In the genomic region with DNA sequence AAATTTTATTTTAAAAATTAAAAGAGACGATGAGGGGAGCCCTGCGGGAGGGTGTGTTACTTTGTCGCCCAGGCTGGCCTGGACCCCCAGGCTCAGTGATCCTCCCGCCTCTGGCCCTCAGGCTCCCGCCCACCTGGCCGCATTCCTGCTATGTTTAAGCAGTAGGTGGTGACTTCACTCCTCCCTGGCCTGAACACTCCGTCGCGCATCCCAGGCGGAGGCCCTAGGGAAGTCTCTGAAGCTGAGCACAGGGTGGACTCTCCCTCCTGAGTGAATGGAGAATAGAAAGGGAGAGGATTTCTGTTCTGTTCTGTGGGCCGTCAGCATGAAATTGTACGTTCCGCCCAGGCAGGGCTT, we compare ENCODE assay signal across 7 cellular contexts. TPM values are rescaled to one million over a fixed set of nuclear protein-coding genes. Genes with fewer than 3 reads are reported as not detected.
DNase-seq lines count a peak whose midpoint lies in the region; ATAC-seq and TF ChIP-seq lines count a peak whose summit lies in the region.
"Not testable (repeated sequence)": the region's sequence is repeated elsewhere in the genome, so short reads cannot be mapped to it uniquely, and the experiment has no call there.

No MANE protein-coding gene starts in this region.

- not testable (repeated sequence) for H3K36me3 Mint-ChIP-seq in glutamatergic neuron (ENCODE audit: unreplicated experiment)

- not testable (repeated sequence) for H3K9me3 Mint-ChIP-seq in glutamatergic neuron (ENCODE audit: unreplicated experiment)

- H3K27ac ChIP-seq in brain microvascular endothelial cell (peak overlapping the region; percentile 21), lung (ENCODE audit: low read depth in 1 of 2, low read length in 1 of 2) (peak overlapping the region; percentile 3 to 85)

- in situ Hi-C loops in brain microvascular endothelial cell (cut with HindIII; ENCODE audit: low pct_ligation_motif_present, low sequenced_read_pairs) = not testable (repeated sequence)

- peak overlapping the region; percentile 96 for H3K27ac Mint-ChIP-seq in glutamatergic neuron (ENCODE audit: unreplicated experiment)

- not testable (repeated sequence) for H3K27me3 Mint-ChIP-seq in glutamatergic neuron (ENCODE audit: unreplicated experiment)

- not testable (repeated sequence) for H3K4me1 Mint-ChIP-seq in glutamatergic neuron (ENCODE audit: low read depth, unreplicated experiment)

- peaks cover 0 to 29% of the 10 kb centered on the region in 2 donors for H3K9me3 ChIP-seq in lung (ENCODE audit: control insufficient read depth in 2 of 2, insufficient read depth in 1 of 2, low read length in 1 of 2)

- not testable (repeated sequence) for TF ChIP-seq CTCF in WI38 (IDR thresholded peaks at IDR 0.05; ENCODE audit: low read depth, low read length); brain microvascular endothelial cell (IDR thresholded peaks at IDR 0.05; ENCODE audit: low read depth, low read length, missing control alignments); glutamatergic neuron (IDR thresholded peaks at IDR 0.05; ENCODE audit: partially characterized antibody, unreplicated experiment); lung (IDR thresholded peaks at IDR 0.05; ENCODE audit: control extremely low read depth, extremely low read depth)

- not testable (repeated sequence) for H3K27me3 ChIP-seq in brain microvascular endothelial cell (replicated peaks); lung (ENCODE audit: control insufficient read depth, insufficient read depth)

- not testable (repeated sequence) for H3K4me1 ChIP-seq in lung (ENCODE audit: control insufficient read depth in 2 of 2, insufficient read depth in 2 of 2, low read length in 2 of 2)

- H3K4me3 ChIP-seq in GM08714 (ENCODE audit: low read length) = peak overlapping the region; percentile 81; the same call in 1 of the 2 replicates
- peak overlapping the region; percentile 93 for H3K4me3 ChIP-seq in WI38 (ENCODE audit: low read depth, low read length)
- peak overlapping the region; percentile 88 for H3K4me3 ChIP-seq in brain microvascular endothelial cell (ENCODE audit: low read depth, low read length)
- H3K4me3 ChIP-seq in lung = peak overlapping the region; percentile 55

- intact Hi-C loops in sciatic nerve (cut with DNase I) = not testable (repeated sequence)

- DNase-seq in NCI-H1092 treated with DMSO at 0.1 percent for 48 hours (lab: John Stamatoyannopoulos, UW) = peak; percentile 44
- DNase-seq in brain microvascular endothelial cell = not testable (repeated sequence)
- DNase-seq in glutamatergic neuron = peak; percentile 62
- DNase-seq in lung (ENCODE audit: low spot score) = peak; percentile 29
- peak; percentile 66 for DNase-seq in sciatic nerve (ENCODE audit: low spot score)

- peak overlapping the region; percentile 100 for H3K4me3 Mint-ChIP-seq in glutamatergic neuron (ENCODE audit: unreplicated experiment)

- ATAC-seq in lung (ENCODE audit: insufficient read depth, low FRiP score) = not testable (repeated sequence)
- peak; percentile 58 for ATAC-seq in sciatic nerve

- not testable (repeated sequence) for H3K36me3 ChIP-seq in brain microvascular endothelial cell (replicated peaks)
- peaks cover 0 to 13% of the 10 kb centered on the region in 2 donors for H3K36me3 ChIP-seq in lung (ENCODE audit: control insufficient read depth in 2 of 2, insufficient read depth in 2 of 2, low read length in 2 of 2)

- WGBS in lung, 2 donors = 13 to 14% methylated on average over 13 of the region's 13 CpGs

RNA-seq across cellular contexts. Expression of a gene that starts 0.5 kb away (rescaled TPM):
- 22.8 TPM for total RNA-seq in glutamatergic neuron (ENCODE audit: unreplicated experiment)
- total RNA-seq in lung = 10 to 100 TPM; 14.8 to 28.9 TPM
- 1 to 10 TPM; 5.8 to 9.4 TPM for polyA plus RNA-seq in lung
- total RNA-seq in sciatic nerve = 22.4 TPM

RNA-seq across cellular contexts. Expression of a gene that starts 42.2 kb away (rescaled TPM):
- total RNA-seq in glutamatergic neuron (ENCODE audit: unreplicated experiment) (32.6 TPM), lung (10 to 100 TPM; 20.2 to 37.9 TPM), sciatic nerve (38.1 TPM)
- 1 to 10 TPM; 2.8 to 4.0 TPM for polyA plus RNA-seq in lung
